14 cellular contexts compared by ENCODE assay signal in genomic region chr2:189954989-189955388, GRCh38.
DNase-seq lines count a peak whose midpoint lies in the region; ATAC-seq and TF ChIP-seq lines count a peak whose summit lies in the region.
"Had no signal": no experiment of that assay in that cellular context is flagged by ENCODE, and none has a peak within 500 bp of the region (broad histone marks: within the 10 kb centered on the region; RNA-seq: fewer than 3 reads in every experiment).

No MANE protein-coding gene starts in this region.

- peak; percentile 35 for ATAC-seq in GM21360 (IDR thresholded peaks at IDR 0.05; ENCODE audit: unreplicated experiment)
- peak; percentile 67 for ATAC-seq in HG02981 (IDR thresholded peaks at IDR 0.05; ENCODE audit: unreplicated experiment)
- ATAC-seq in HG02870 (IDR thresholded peaks at IDR 0.05; ENCODE audit: unreplicated experiment) = no peak
- ATAC-seq: gastroesophageal sphincter, left colon had no signal

- TF ChIP-seq CTCF in GM12864 (IDR thresholded peaks at IDR 0.05; ENCODE audit: low read depth, low read length, missing control alignments) = no peak
- TF ChIP-seq CTCF in GM13976 (IDR thresholded peaks at IDR 0.05; ENCODE audit: borderline replicate concordance, control extremely low read depth, extremely low read depth, insufficient read depth, missing control alignments) = no peak
- TF ChIP-seq CTCF in endothelial cell (IDR thresholded peaks at IDR 0.05; ENCODE audit: unreplicated experiment) = no peak

- peaks cover 14% of the 10 kb centered on the region for H3K4me1 Mint-ChIP-seq in endothelial cell (ENCODE audit: unreplicated experiment)

- in situ Hi-C loops in GM13976 (cut with MboI; ENCODE audit: low sequenced_read_pairs, unreplicated experiment) = no loop called here

- H3K9me3 Mint-ChIP-seq in endothelial cell (ENCODE audit: unreplicated experiment) = peaks cover 14% of the 10 kb centered on the region
- H3K9me3 Mint-ChIP-seq: activated CD4-positive, alpha-beta T cell treated with anti-CD3 and anti-CD28 coated beads, Interleukin-2, amount 10 ng/mL, durations not matched to agents 24 days and 14 days had no signal

- H3K27me3 Mint-ChIP-seq in endothelial cell (ENCODE audit: unreplicated experiment) = no peaks in the 10 kb centered on the region
- H3K27me3 Mint-ChIP-seq: activated CD4-positive, alpha-beta T cell treated with anti-CD3 and anti-CD28 coated beads, Interleukin-2, amount 10 ng/mL, durations not matched to agents 24 days and 14 days had no signal

- DNase-seq in GM12864 (ENCODE audit: low read depth) (peak; percentile 53), MV-4-11 (lab: John Stamatoyannopoulos, UW) (peak; percentile 21), foreskin melanocyte (no peak), GM13976 (ENCODE audit: low spot score) (no peak), endothelial cell (ENCODE audit: low spot score) (no peak)
- DNase-seq: activated CD4-positive, alpha-beta T cell treated with anti-CD3 and anti-CD28 coated beads, Interleukin-2, amount 10 ng/mL, durations not matched to agents 24 days and 14 days; H7; left colon; RPMI8226; stomach had no signal

- H3K4me3 Mint-ChIP-seq in endothelial cell (ENCODE audit: unreplicated experiment) = no peak overlapping the region
- H3K4me3 Mint-ChIP-seq: activated CD4-positive, alpha-beta T cell treated with anti-CD3 and anti-CD28 coated beads, Interleukin-2, amount 10 ng/mL, durations not matched to agents 24 days and 14 days had no signal

- no peak overlapping the region for H3K4me3 ChIP-seq in GM12864 (ENCODE audit: low read depth, low read length)
- H3K4me3 ChIP-seq: gastroesophageal sphincter, stomach had no signal

- no peak overlapping the region for H3K27ac Mint-ChIP-seq in endothelial cell (ENCODE audit: unreplicated experiment)
- H3K27ac Mint-ChIP-seq: activated CD4-positive, alpha-beta T cell treated with anti-CD3 and anti-CD28 coated beads, Interleukin-2, amount 10 ng/mL, durations not matched to agents 24 days and 14 days had no signal

- peaks cover 5% of the 10 kb centered on the region for H3K36me3 Mint-ChIP-seq in endothelial cell (ENCODE audit: low read depth, unreplicated experiment)

Comparison
In these comparisons a context has a peak if more than half of its experiments do, and no peak if none do; other contexts are left out.
1. DNase-seq: peak in GM12864 (single experiment) and MV-4-11 (single experiment); none in foreskin melanocyte (single experiment), GM13976 (single experiment) and endothelial cell (single experiment).